ENCODE assay signal across 1 cellular context in the genomic region with DNA sequence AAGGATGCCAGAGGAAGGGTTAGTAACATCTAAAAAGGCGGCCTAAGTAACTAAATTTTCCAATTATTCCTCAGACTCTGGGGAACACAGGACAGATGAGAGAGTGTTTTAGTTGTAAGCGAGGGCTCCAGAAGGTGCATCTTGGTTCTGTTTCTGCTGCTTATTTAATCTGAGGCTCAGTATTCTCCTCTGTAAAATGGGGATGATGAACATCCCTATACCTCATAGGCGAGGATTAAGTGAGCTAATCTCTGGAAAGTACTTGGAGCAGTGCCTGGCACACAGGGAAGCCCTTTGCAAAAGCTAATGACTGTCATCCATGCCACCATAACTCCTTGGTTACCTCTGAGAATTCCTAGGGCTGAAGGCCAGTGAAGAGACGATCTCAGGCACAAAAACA.
TF ChIP-seq lines count a peak whose summit lies in the region.

No MANE protein-coding gene starts in this region.

TF ChIP-seq in HCT116, 20 proteins besides CTCF, POLR2A, EP300 and RAD21 (continued from another document):
- TF ChIP-seq, protein P1, sequence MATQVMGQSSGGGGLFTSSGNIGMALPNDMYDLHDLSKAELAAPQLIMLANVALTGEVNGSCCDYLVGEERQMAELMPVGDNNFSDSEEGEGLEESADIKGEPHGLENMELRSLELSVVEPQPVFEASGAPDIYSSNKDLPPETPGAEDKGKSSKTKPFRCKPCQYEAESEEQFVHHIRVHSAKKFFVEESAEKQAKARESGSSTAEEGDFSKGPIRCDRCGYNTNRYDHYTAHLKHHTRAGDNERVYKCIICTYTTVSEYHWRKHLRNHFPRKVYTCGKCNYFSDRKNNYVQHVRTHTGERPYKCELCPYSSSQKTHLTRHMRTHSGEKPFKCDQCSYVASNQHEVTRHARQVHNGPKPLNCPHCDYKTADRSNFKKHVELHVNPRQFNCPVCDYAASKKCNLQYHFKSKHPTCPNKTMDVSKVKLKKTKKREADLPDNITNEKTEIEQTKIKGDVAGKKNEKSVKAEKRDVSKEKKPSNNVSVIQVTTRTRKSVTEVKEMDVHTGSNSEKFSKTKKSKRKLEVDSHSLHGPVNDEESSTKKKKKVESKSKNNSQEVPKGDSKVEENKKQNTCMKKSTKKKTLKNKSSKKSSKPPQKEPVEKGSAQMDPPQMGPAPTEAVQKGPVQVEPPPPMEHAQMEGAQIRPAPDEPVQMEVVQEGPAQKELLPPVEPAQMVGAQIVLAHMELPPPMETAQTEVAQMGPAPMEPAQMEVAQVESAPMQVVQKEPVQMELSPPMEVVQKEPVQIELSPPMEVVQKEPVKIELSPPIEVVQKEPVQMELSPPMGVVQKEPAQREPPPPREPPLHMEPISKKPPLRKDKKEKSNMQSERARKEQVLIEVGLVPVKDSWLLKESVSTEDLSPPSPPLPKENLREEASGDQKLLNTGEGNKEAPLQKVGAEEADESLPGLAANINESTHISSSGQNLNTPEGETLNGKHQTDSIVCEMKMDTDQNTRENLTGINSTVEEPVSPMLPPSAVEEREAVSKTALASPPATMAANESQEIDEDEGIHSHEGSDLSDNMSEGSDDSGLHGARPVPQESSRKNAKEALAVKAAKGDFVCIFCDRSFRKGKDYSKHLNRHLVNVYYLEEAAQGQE (IDR thresholded peaks at IDR 0.05; ENCODE audit: low read depth) = no peak
- no peak for TF ChIP-seq EZH2phosphoT487 (IDR thresholded peaks at IDR 0.05; ENCODE audit: borderline replicate concordance)
TF ChIP-seq in HCT116: peak in this region for 0.
